2 cellular contexts compared by ENCODE assay signal in the genomic region with DNA sequence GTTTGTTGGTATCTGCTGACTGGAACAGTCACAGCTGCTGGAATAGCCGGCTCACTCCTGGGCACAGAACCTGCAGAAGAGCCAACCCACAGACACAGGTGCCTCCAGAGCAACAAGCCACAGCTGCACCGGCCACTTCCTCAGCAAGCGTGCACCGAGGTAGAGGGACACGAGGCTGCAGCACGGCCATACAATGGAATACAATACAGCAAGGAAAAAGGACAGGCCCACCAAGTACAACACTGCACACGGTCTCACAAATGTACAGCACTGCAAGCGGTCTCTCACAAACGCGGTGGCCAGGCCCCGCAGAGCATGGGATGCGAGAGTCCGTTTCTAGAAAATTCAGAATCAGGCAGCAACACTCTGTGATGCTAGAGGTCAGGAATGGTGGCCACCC.
TF ChIP-seq lines count a peak whose summit lies in the region.

No MANE protein-coding gene starts in this region.

TF ChIP-seq in HEK293, 187 proteins besides CTCF, POLR2A, EP300 and RAD21:
- TF ChIP-seq, protein P1, sequence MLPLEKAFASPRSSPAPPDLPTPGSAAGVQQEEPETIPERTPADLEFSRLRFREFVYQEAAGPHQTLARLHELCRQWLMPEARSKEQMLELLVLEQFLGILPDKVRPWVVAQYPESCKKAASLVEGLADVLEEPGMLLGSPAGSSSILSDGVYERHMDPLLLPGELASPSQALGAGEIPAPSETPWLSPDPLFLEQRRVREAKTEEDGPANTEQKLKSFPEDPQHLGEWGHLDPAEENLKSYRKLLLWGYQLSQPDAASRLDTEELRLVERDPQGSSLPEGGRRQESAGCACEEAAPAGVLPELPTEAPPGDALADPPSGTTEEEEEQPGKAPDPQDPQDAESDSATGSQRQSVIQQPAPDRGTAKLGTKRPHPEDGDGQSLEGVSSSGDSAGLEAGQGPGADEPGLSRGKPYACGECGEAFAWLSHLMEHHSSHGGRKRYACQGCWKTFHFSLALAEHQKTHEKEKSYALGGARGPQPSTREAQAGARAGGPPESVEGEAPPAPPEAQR (tag by site-specific recombination; IDR thresholded peaks at IDR 0.05), result no peak
- peak; percentile 95 for TF ChIP-seq ZNF146 (tag by site-specific recombination; IDR thresholded peaks at IDR 0.05)

TF ChIP-seq in H1, 55 proteins besides CTCF, POLR2A, EP300 and RAD21:
- TF ChIP-seq JUN (IDR thresholded peaks at IDR 0.05; ENCODE audit: low read depth, low read length) (no peak), HDAC2 (IDR thresholded peaks at IDR 0.05; ENCODE audit: borderline replicate concordance in 1 of 2, low read depth in 2 of 2, low read length in 2 of 2) (no peak), SP4 (IDR thresholded peaks at IDR 0.05; ENCODE audit: low read length) (no peak), NANOG (IDR thresholded peaks at IDR 0.05; ENCODE audit: insufficient read depth, low read depth, low read length, poor library complexity, severe bottlenecking) (no peak), GTF2F1 (IDR thresholded peaks at IDR 0.05; ENCODE audit: borderline replicate concordance, low read depth, low read length) (no peak), EGR1 (IDR thresholded peaks at IDR 0.05; ENCODE audit: borderline replicate concordance, low read depth, low read length) (no peak), SIX5 (IDR thresholded peaks at IDR 0.05; ENCODE audit: low read depth, low read length) (no peak)
